8 cellular contexts compared by ENCODE assay signal in the genomic region with DNA sequence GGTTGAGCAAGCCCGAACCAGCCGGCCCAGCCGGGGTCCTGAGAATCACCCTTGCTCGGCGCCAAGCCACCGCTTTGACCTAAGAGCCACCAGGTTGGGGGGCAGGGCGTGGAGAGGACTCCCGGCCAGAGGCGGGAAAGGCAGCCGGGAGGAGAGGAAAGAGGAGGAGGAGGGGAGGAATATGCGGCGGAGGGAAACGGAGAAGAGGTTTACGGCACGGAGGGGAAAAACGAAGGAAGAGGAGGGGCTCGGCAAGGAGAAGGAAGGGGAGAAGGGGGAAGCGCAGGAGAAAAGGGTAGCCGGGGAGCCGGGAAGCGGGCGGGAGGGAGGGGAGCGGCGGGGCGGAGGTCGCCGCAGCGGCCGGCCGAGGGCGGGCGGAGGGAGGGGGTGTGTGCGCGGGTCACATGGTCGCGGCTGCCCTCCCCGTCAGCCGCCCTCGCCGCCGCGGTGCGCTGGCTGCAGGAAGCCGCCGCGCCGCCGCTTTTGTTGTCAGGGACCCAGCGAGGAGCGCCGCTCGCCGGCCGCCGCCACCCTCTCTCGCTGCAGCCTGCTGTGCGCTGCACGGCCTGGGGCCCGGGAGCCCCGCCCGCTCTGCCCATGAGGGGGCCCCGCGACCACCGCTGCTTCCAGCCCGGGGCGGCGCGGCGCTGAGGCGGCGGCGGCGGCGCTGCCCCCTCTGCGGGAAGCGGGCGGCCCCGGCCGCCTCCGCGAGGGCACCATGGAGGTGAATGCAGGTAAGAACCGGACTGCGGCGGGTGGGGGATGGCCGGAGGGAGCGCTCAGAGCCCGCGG. TPM values are rescaled to one million over a fixed set of nuclear protein-coding genes. Genes with fewer than 3 reads are reported as not detected.
DNase-seq lines count a peak whose midpoint lies in the region; FAIRE-seq and TF ChIP-seq lines count a peak whose summit lies in the region.

A gene (plus strand): TSS at position 426 of the 792 bp plus-strand sequence. CDS start 293 bp downstream, at position 719.

- peaks cover 2% of the 10 kb centered on the region; the same call in 1 of the 2 replicates for H3K4me1 ChIP-seq in HEK293 (ENCODE audit: control insufficient read depth, insufficient read depth, low read length)
- H3K4me1 ChIP-seq in MM.1S (ENCODE audit: low read length) = peaks cover 16% of the 10 kb centered on the region
- peaks cover 13 to 33% of the 10 kb centered on the region in 2 donors for H3K4me1 ChIP-seq in ascending aorta
- peaks cover 46% of the 10 kb centered on the region for H3K4me1 ChIP-seq in vagina

- H3K27ac ChIP-seq in HEK293 (ENCODE audit: extremely low read depth, low read depth, low read length) (peak within 1 kb of the TSS; percentile 93), MM.1S (ENCODE audit: low read length) (peak within 1 kb of the TSS; percentile 72), ascending aorta (peak within 1 kb of the TSS; percentile 90 to 99), vagina (peak within 1 kb of the TSS; percentile 99)

- H3K36me3 ChIP-seq in HEK293 (ENCODE audit: control insufficient read depth in 2 of 2, insufficient read depth in 1 of 2, low read length in 2 of 2) (no peaks in the 10 kb centered on the region), MM.1S (replicated peaks; ENCODE audit: insufficient read depth, low read length) (no peaks in the 10 kb centered on the region), ascending aorta (no peaks in the 10 kb centered on the region), vagina (no peaks in the 10 kb centered on the region)

- intact Hi-C loops in ascending aorta (cut with DNase I) = loop anchor here (1.0 to 10.0 kb wide), 4 partner anchors 29 to 740 kb away; a partner anchor contains a TSS
- intact Hi-C loops in vagina (cut with DNase I) = no loop called here

- H4K20me1 ChIP-seq in MM.1S (ENCODE audit: insufficient read depth, low read length) = no peaks in the 10 kb centered on the region

- TF ChIP-seq POLR2A in GM12891 (IDR thresholded peaks at IDR 0.05; ENCODE audit: low read depth, low read length) (no peak), vagina (IDR thresholded peaks at IDR 0.05) (peak in 1 of 2 donors; percentile 84)

- H3K4me3 ChIP-seq in HEK293 (ENCODE audit: low read depth, low read length) (peak within 1 kb of the TSS; percentile 80), MM.1S (ENCODE audit: low read length) (peak within 1 kb of the TSS; percentile 94), ascending aorta (peak within 1 kb of the TSS; percentile 96 to 98), vagina (peak within 1 kb of the TSS; percentile 83 to 100)

- POLR2A ChIA-PET in HEK293 (lab: Yijun Ruan, JAX) = interaction anchor here (0.7 to 1.4 kb wide), 3 partner anchors 28 to 68 kb away, joined by 4 to 8 read pairs (median 6); a partner anchor contains a TSS

- peak within 1 kb of the TSS; percentile 74 for H3K9ac ChIP-seq in MM.1S (ENCODE audit: low read length)

- H3K9me3 ChIP-seq in HEK293 (ENCODE audit: control insufficient read depth, insufficient read depth, low read depth, low read length) = no peaks in the 10 kb centered on the region
- no peaks in the 10 kb centered on the region for H3K9me3 ChIP-seq in MM.1S (replicated peaks; ENCODE audit: insufficient read depth, low read length)
- no peaks in the 10 kb centered on the region for H3K9me3 ChIP-seq in ascending aorta
- H3K9me3 ChIP-seq in vagina = no peaks in the 10 kb centered on the region

- H3K4me2 ChIP-seq in MM.1S (ENCODE audit: low read depth, low read length) = peak within 1 kb of the TSS; percentile 70

- peaks cover 40% of the 10 kb centered on the region for H3K79me2 ChIP-seq in MM.1S (ENCODE audit: low read length)

- CTCF ChIA-PET in HEK293 (lab: Yijun Ruan, JAX) = interaction anchor here (0.5 kb wide), 1 partner anchor 29 kb away, joined by 4 read pairs; no protein-coding TSS in a partner anchor

- peak; percentile 79 for DNase-seq in GM12891 (ENCODE audit: insufficient read length, low spot score)
- peak; percentile 87 for DNase-seq in MM.1S
- peak; percentile 75 for DNase-seq in T-helper 22 cell (ENCODE audit: low read depth)
- peak; percentile 35 to 87 for DNase-seq in ascending aorta (ENCODE audit: low spot score in 2 of 2)
- peak; percentile 83 for DNase-seq in hepatic stellate cell (ENCODE audit: low spot score)
- DNase-seq in renal cortical epithelial cell (ENCODE audit: low read depth) = peak; percentile 38
- DNase-seq in vagina (ENCODE audit: extremely low spot score in 2 of 2) = peak in 1 of 2 donors; percentile 91

- peaks cover 11% of the 10 kb centered on the region; the same call in 1 of the 2 replicates for H3F3A ChIP-seq in MM.1S (ENCODE audit: insufficient read depth, low read length)

- H3K9me2 ChIP-seq in MM.1S (replicated peaks; ENCODE audit: insufficient read depth, low read length) = no peaks in the 10 kb centered on the region

- TF ChIP-seq CTCF in HEK293 (tag by site-specific recombination; IDR thresholded peaks at IDR 0.05) = no peak
- TF ChIP-seq CTCF in MM.1S (IDR thresholded peaks at IDR 0.05; ENCODE audit: low read length) = no peak
- TF ChIP-seq CTCF in ascending aorta (IDR thresholded peaks at IDR 0.05) = no peak
- no peak for TF ChIP-seq CTCF in vagina (IDR thresholded peaks at IDR 0.05)

- H2AFZ ChIP-seq in MM.1S (ENCODE audit: low read length) = peak within 1 kb of the TSS; percentile 97

- FAIRE-seq in GM12891 (lab: Jason Lieb, UNC) = peak; percentile 93

- H3K27me3 ChIP-seq in MM.1S (replicated peaks; ENCODE audit: insufficient read depth, low read length) (no peaks in the 10 kb centered on the region), ascending aorta (no peaks in the 10 kb centered on the region), vagina (no peaks in the 10 kb centered on the region)

TF ChIP-seq in GM12891, 5 proteins besides CTCF, POLR2A, EP300 and RAD21:
- no peak for TF ChIP-seq PAX5 (IDR thresholded peaks at IDR 0.05; ENCODE audit: insufficient read depth, low read length, severe bottlenecking)
- no peak for TF ChIP-seq POLR2AphosphoS5 (IDR thresholded peaks at IDR 0.05; ENCODE audit: low read depth, low read length)
- no peak for TF ChIP-seq POU2F2 (IDR thresholded peaks at IDR 0.05; ENCODE audit: low read depth, low read length)
- TF ChIP-seq SPI1 (IDR thresholded peaks at IDR 0.05; ENCODE audit: low read depth, low read length) = no peak
- TF ChIP-seq TAF1 (IDR thresholded peaks at IDR 0.05; ENCODE audit: low read depth, low read length) = no peak
TF ChIP-seq in GM12891: peak in this region for 0.

TF ChIP-seq in HEK293, 187 proteins besides CTCF, POLR2A, EP300 and RAD21 (continues in another document):
- TF ChIP-seq BCL11B (tag by site-specific recombination; IDR thresholded peaks at IDR 0.05; ENCODE audit: low read depth) = peak; percentile 59; the same call in 1 of the 2 replicates
- TF ChIP-seq ZNF701 (tag by site-specific recombination; IDR thresholded peaks at IDR 0.05) = no peak
- no peak for TF ChIP-seq ZNF677 (tag by site-specific recombination; IDR thresholded peaks at IDR 0.05)
- TF ChIP-seq ZNF311 (tag by site-specific recombination; IDR thresholded peaks at IDR 0.05; ENCODE audit: borderline replicate concordance) = no peak
- TF ChIP-seq, protein P1, sequence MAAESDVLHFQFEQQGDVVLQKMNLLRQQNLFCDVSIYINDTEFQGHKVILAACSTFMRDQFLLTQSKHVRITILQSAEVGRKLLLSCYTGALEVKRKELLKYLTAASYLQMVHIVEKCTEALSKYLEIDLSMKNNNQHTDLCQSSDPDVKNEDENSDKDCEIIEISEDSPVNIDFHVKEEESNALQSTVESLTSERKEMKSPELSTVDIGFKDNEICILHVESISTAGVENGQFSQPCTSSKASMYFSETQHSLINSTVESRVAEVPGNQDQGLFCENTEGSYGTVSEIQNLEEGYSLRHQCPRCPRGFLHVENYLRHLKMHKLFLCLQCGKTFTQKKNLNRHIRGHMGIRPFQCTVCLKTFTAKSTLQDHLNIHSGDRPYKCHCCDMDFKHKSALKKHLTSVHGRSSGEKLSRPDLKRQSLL (tag by site-specific recombination; IDR thresholded peaks at IDR 0.05) = no peak
- TF ChIP-seq KLF7 (tag by site-specific recombination; IDR thresholded peaks at IDR 0.05; ENCODE audit: borderline replicate concordance) = peak; percentile 62; the same call in 1 of the 2 replicates
- no peak for TF ChIP-seq ZBTB1 (tag by site-specific recombination; IDR thresholded peaks at IDR 0.05)
- TF ChIP-seq ZNF433 (tag by site-specific recombination; IDR thresholded peaks at IDR 0.05; ENCODE audit: low read depth) = no peak
- peak; percentile 19; the same call in 1 of the 2 replicates for TF ChIP-seq ZBTB8A (tag by site-specific recombination; IDR thresholded peaks at IDR 0.05)
- TF ChIP-seq ZNF391 (tag by site-specific recombination; IDR thresholded peaks at IDR 0.05; ENCODE audit: borderline replicate concordance, low read depth) = no peak
- TF ChIP-seq, protein P2, sequence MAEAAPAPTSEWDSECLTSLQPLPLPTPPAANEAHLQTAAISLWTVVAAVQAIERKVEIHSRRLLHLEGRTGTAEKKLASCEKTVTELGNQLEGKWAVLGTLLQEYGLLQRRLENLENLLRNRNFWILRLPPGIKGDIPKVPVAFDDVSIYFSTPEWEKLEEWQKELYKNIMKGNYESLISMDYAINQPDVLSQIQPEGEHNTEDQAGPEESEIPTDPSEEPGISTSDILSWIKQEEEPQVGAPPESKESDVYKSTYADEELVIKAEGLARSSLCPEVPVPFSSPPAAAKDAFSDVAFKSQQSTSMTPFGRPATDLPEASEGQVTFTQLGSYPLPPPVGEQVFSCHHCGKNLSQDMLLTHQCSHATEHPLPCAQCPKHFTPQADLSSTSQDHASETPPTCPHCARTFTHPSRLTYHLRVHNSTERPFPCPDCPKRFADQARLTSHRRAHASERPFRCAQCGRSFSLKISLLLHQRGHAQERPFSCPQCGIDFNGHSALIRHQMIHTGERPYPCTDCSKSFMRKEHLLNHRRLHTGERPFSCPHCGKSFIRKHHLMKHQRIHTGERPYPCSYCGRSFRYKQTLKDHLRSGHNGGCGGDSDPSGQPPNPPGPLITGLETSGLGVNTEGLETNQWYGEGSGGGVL (tag by site-specific recombination; IDR thresholded peaks at IDR 0.05) = peak; percentile 97
- no peak for TF ChIP-seq ZNF549 (tag by site-specific recombination; IDR thresholded peaks at IDR 0.05)
- no peak for TF ChIP-seq ZNF473 (tag by site-specific recombination; IDR thresholded peaks at IDR 0.05)
- no peak for TF ChIP-seq REPIN1 (tag by site-specific recombination; IDR thresholded peaks at IDR 0.05; ENCODE audit: low read depth)
- no peak for TF ChIP-seq ZNF248 (tag by site-specific recombination; IDR thresholded peaks at IDR 0.05)

RNA-seq across cellular contexts. Expression of the gene that starts here (rescaled TPM):
- 1.6 TPM for polyA plus RNA-seq in GM12891 (2012; ENCODE audit: low read depth, missing spikeins)
- total RNA-seq in ascending aorta (6.5 TPM), renal cortical epithelial cell (16.3 and 22.5 TPM in 2 replicates), vagina (19.4 TPM)
